8 cellular contexts compared by ENCODE assay signal in the genomic region with DNA sequence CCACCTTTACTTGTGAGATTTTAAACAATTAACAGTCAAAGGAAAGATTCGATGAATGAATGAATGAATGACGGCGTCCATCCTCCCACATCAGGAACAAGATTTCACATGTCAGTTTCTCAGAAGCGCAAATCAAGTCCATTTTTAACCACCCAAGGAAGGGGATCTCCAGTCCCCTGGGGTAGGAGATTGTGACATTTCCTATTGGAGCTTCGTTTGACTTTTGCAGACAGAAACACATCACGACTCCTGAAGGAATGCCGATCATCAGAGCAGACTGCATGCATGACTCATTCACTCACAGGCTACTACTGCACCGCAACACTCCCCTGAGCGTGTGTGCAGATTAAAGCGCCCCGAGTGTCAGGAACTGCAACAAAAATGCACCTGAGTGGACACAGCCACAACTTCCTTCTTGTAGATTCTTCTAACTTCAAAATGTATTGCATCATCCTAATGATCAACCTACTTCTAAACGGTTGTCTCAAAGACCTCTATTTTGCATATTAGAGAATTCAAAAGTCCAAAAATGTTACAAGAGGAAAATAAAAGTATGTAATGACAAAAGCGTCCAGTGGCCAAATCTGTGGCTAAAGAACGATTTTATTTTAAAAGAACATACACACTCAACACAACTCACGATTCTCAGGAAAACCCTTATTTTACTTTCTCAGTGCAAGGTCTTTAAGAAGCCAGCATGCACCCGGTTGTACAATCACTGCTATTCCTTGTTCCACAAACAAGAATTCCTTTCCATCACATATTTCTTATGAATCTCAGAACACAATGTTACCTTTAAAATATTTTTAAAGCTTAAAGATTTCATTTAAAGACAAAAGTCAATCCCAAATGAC.
A peak's percentile ranks its signal among the peaks of the same experiment; 100 is the strongest.
DNase-seq lines count a peak whose midpoint lies in the region; ATAC-seq and TF ChIP-seq lines count a peak whose summit lies in the region.

No MANE protein-coding gene starts in this region.

- no peak for ATAC-seq in left ventricle myocardium superior
- peak; percentile 43 for ATAC-seq in HG03175 (IDR thresholded peaks at IDR 0.05; ENCODE audit: unreplicated experiment)
- peak; percentile 26 for ATAC-seq in mucosa of descending colon

- H3K27ac ChIP-seq in mammary epithelial cell (ENCODE audit: insufficient read depth, low read depth, low read length) (no peak overlapping the region), left ventricle myocardium inferior (replicated peaks) (no peak overlapping the region)

- no peaks in the 10 kb centered on the region for H3K79me2 ChIP-seq in mammary epithelial cell (ENCODE audit: insufficient read depth, low read length)

- CTCF ChIA-PET in mammary epithelial cell (lab: Charles Lee; ENCODE audit: low non-redundant PET), result no interaction called here

- H3K27me3 ChIP-seq in mammary epithelial cell (ENCODE audit: insufficient read depth, low read length), result no peaks in the 10 kb centered on the region
- H3K27me3 ChIP-seq in left ventricle myocardium inferior (ENCODE audit: low read depth), result no peaks in the 10 kb centered on the region

- in situ Hi-C loops in mammary epithelial cell (cut with MboI; ENCODE audit: low sequenced_read_pairs in 2 of 2), result no loop called here

- dilution Hi-C loops in mammary epithelial cell (cut with HindIII; ENCODE audit: low sequenced_read_pairs), result no loop called here

- peak overlapping the region in 1 of 3 experiments; percentile 14 for H3K4me3 ChIP-seq in mammary epithelial cell (replicated peaks in 1 of 3; ENCODE audit: insufficient read depth in 1 of 3, low read depth in 2 of 3, low read length in 3 of 3)
- no peak overlapping the region for H3K4me3 ChIP-seq in mucosa of descending colon
- no peak overlapping the region for H3K4me3 ChIP-seq in left ventricle myocardium inferior

- H3K9me3 ChIP-seq in mammary epithelial cell (replicated peaks; ENCODE audit: insufficient read depth, low read length) (no peaks in the 10 kb centered on the region), mucosa of descending colon (no peaks in the 10 kb centered on the region), left ventricle myocardium inferior (replicated peaks) (peaks cover 5% of the 10 kb centered on the region)

- H2AFZ ChIP-seq in mammary epithelial cell (ENCODE audit: low read depth, low read length), result no peak overlapping the region

- no peaks in the 10 kb centered on the region for H4K20me1 ChIP-seq in mammary epithelial cell (ENCODE audit: insufficient read depth, low read length)

- H3K9ac ChIP-seq in mammary epithelial cell (ENCODE audit: insufficient read depth, low read length), result no peak overlapping the region

- intact Hi-C loops in cardiac septum (cut with DNase I), result loop anchor here (5.0 kb wide), 2 partner anchors 235 to 275 kb away; a partner anchor contains a TSS
- intact Hi-C loops in left ventricle myocardium superior (cut with micrococcal nuclease), result no loop called here
- intact Hi-C loops in mammary epithelial cell (cut with micrococcal nuclease), result loop anchor here (10.0 kb wide), 1 partner anchor 483 kb away; a partner anchor contains a TSS
- intact Hi-C loops in mucosa of descending colon (cut with DNase I, micrococcal nuclease), result no loop called here
- intact Hi-C loops in left ventricle myocardium inferior (cut with micrococcal nuclease), result loop anchor here (10.0 kb wide), 1 partner anchor 153 kb away; no protein-coding TSS in a partner anchor

- H3K4me1 ChIP-seq in mammary epithelial cell (ENCODE audit: insufficient read depth, low read length) (peaks cover 11% of the 10 kb centered on the region), mucosa of descending colon (ENCODE audit: low read depth) (peaks cover 6% of the 10 kb centered on the region), left ventricle myocardium inferior (peaks cover 25% of the 10 kb centered on the region)

- H3K4me2 ChIP-seq in mammary epithelial cell (ENCODE audit: insufficient read depth, low read depth, low read length), result peak overlapping the region; percentile 49

- BruUV-seq in mammary epithelial cell (replicated peaks; lab: Mats Ljungman, UMichigan), result no TSS peak

- WGBS in mammary epithelial cell (ENCODE audit: low coverage, missing lambda C conversion rate), result 51% methylated on average over 10 of the region's 16 CpGs

- DNase-seq in cardiac septum (ENCODE audit: low spot score) (peak; percentile 80), left ventricle myocardium superior (no peak), T follicular helper cell (ENCODE audit: low read depth) (peak; percentile 64), mammary epithelial cell (peak; percentile 84), mucosa of descending colon (peak in 1 of 3 donors; percentile 37), DMS53 (lab: John Stamatoyannopoulos, UW) (no peak), left ventricle myocardium inferior (no peak)

- H3K36me3 ChIP-seq in mammary epithelial cell (ENCODE audit: insufficient read depth, low read length) (no peaks in the 10 kb centered on the region), mucosa of descending colon (ENCODE audit: low read depth) (no peaks in the 10 kb centered on the region), left ventricle myocardium inferior (no peaks in the 10 kb centered on the region)

- TF ChIP-seq CTCF in mammary epithelial cell (conservative IDR thresholded peaks at IDR 0.05 in 1 of 2, IDR thresholded peaks at IDR 0.05 in 1 of 2; ENCODE audit: extremely low read depth in 1 of 2, insufficient read depth in 1 of 2, low read depth in 1 of 2, low read length in 2 of 2) (no peak), mucosa of descending colon (IDR thresholded peaks at IDR 0.05) (no peak), left ventricle myocardium inferior (IDR thresholded peaks at IDR 0.05; ENCODE audit: borderline replicate concordance) (no peak)

Comparison
In these comparisons a context has a peak if more than half of its experiments do, and no peak if none do; other contexts are left out.
1. DNase-seq: peak in cardiac septum (single experiment), T follicular helper cell (single experiment) and mammary epithelial cell (single experiment); none in left ventricle myocardium superior (single experiment), DMS53 (single experiment) and left ventricle myocardium inferior (single experiment).
2. intact Hi-C loops: an anchor here in cardiac septum (5.0 kb wide), mammary epithelial cell (10.0 kb wide) and left ventricle myocardium inferior (10.0 kb wide); none called in left ventricle myocardium superior and mucosa of descending colon.